ENCODE assay signal across 8 cellular contexts in the genomic region with DNA sequence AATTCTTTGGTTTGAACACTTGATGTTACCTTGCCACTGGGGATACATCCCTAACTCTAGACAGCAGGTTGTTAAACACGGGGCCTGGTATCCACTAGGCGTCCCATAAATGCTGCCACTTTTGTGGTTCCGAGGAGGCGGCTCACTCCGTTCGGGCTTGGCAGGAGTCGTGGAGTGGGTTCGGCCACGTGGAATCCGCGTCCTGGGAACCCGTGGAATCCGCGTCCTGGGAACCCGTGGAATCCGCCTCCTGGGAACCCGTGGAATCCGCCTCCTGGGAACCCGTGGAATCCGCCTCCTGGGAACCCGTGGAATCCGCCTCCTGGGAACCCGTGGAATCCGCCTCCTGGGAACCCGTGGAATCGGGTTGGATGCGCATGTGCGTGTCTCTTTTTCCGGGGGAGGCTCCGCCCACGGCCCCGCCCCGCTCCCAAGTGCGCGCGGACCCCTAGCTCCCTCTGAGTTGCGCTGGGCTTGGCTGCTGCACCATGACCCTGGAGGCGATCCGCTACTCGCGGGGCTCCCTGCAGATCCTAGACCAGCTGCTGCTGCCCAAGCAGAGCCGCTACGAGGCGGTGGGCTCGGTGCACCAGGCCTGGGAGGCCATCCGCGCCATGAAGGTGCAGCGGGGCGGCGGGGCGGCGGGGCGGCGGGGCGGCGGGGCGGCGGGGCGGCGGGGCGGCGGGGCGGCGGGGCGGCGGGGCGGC. TPM values are rescaled to one million over a fixed set of nuclear protein-coding genes. Genes with fewer than 3 reads are reported as not detected.
A peak's percentile ranks its signal among the peaks of the same experiment; 100 is the strongest.
DNase-seq lines count a peak whose midpoint lies in the region; ATAC-seq and TF ChIP-seq lines count a peak whose summit lies in the region.

A gene (plus strand): TSS at position 422 of the 707 bp plus-strand sequence. CDS start 67 bp downstream, at position 489.

- ATAC-seq in left lung (peak; percentile 90), GM18520 (IDR thresholded peaks at IDR 0.05; ENCODE audit: unreplicated experiment) (no peak)

- DNase-seq in COR-L47 (lab: John Stamatoyannopoulos, UW) (peak; percentile 47), HFF-Myc (ENCODE audit: extremely low read depth, low read depth) (no peak), NCI-H446 (lab: John Stamatoyannopoulos, UW) (peak; percentile 75 to 81), dermis blood vessel endothelial cell (peak; percentile 76), left lung (peak; percentile 76 to 92)
- peak; percentile 61 for DNase-seq in activated CD4-positive, alpha-beta T cell treated with anti-CD3 and anti-CD28 coated beads, Interleukin-2, amount 10 ng/mL, durations not matched to agents 7 days and 5 days
- DNase-seq in stimulated activated CD4-positive, alpha-beta T cell treated with anti-CD3 and anti-CD28 coated beads, Interleukin-2, amount 100 ng/mL, for 4 hours (ENCODE audit: low read depth), result peak; percentile 45

- peaks cover 4 to 24% of the 10 kb centered on the region in 2 donors for H3K4me1 ChIP-seq in left lung

- peak within 1 kb of the TSS; percentile 82 for H3K4me3 Mint-ChIP-seq in activated CD4-positive, alpha-beta T cell treated with anti-CD3 and anti-CD28 coated beads, Interleukin-2, amount 10 ng/mL, durations not matched to agents 7 days and 5 days

- intact Hi-C loops in left lung (cut with DNase I), result no loop called here

- no peaks in the 10 kb centered on the region for H3K9me3 ChIP-seq in left lung

- peak within 1 kb of the TSS in 1 of 2 donors; percentile 74 for H3K27ac ChIP-seq in left lung

- CTCF ChIA-PET in activated CD4-positive, alpha-beta T cell treated with anti-CD3 and anti-CD28 coated beads, Interleukin-2, amount 10 ng/mL, durations not matched to agents 7 days and 5 days (lab: Charles Lee), result interaction anchor here (0.7 to 2.0 kb wide), 4 partner anchors 9 to 484 kb away, joined by 3 to 7 read pairs (median 4); no protein-coding TSS in a partner anchor

- no peaks in the 10 kb centered on the region for H3K27me3 ChIP-seq in left lung

- H3K4me3 ChIP-seq in HFF-Myc (replicated peaks; ENCODE audit: low read depth, low read length) (peak within 1 kb of the TSS; percentile 74), left lung (peak within 1 kb of the TSS; percentile 60 to 72)

- no peaks in the 10 kb centered on the region for H3K9me3 Mint-ChIP-seq in activated CD4-positive, alpha-beta T cell treated with anti-CD3 and anti-CD28 coated beads, Interleukin-2, amount 10 ng/mL, durations not matched to agents 7 days and 5 days

- peaks cover 23% of the 10 kb centered on the region for H3K4me1 Mint-ChIP-seq in activated CD4-positive, alpha-beta T cell treated with anti-CD3 and anti-CD28 coated beads, Interleukin-2, amount 10 ng/mL, durations not matched to agents 7 days and 5 days

- H3K36me3 ChIP-seq in left lung, result peaks cover 0 to 54% of the 10 kb centered on the region in 2 donors

- H3K27me3 Mint-ChIP-seq in activated CD4-positive, alpha-beta T cell treated with anti-CD3 and anti-CD28 coated beads, Interleukin-2, amount 10 ng/mL, durations not matched to agents 7 days and 5 days, result no peaks in the 10 kb centered on the region

- POLR2A ChIA-PET in activated CD4-positive, alpha-beta T cell treated with anti-CD3 and anti-CD28 coated beads, Interleukin-2, amount 10 ng/mL, durations not matched to agents 7 days and 5 days (lab: Charles Lee), result interaction anchor here (0.7 kb wide), 1 partner anchor 15 kb away, joined by 5 read pairs; no protein-coding TSS in a partner anchor

- H3K36me3 Mint-ChIP-seq in activated CD4-positive, alpha-beta T cell treated with anti-CD3 and anti-CD28 coated beads, Interleukin-2, amount 10 ng/mL, durations not matched to agents 7 days and 5 days (ENCODE audit: low read depth), result peaks cover 16% of the 10 kb centered on the region

- no peak for TF ChIP-seq CTCF in HFF-Myc (IDR thresholded peaks at IDR 0.05; ENCODE audit: low read depth, low read length, missing control alignments)
- TF ChIP-seq CTCF in left lung (IDR thresholded peaks at IDR 0.05), result no peak

- H3K27ac Mint-ChIP-seq in activated CD4-positive, alpha-beta T cell treated with anti-CD3 and anti-CD28 coated beads, Interleukin-2, amount 10 ng/mL, durations not matched to agents 7 days and 5 days, result peak within 1 kb of the TSS; percentile 81

RNA-seq across cellular contexts. Expression of the gene that starts here (rescaled TPM):
- total RNA-seq in activated CD4-positive, alpha-beta T cell treated with anti-CD3 and anti-CD28 coated beads, Interleukin-2, amount 10 ng/mL, durations not matched to agents 7 days and 5 days, result 10 to 100 TPM; 46.2 to 46.6 TPM
- total RNA-seq in dermis blood vessel endothelial cell, result 51.8 and 58.0 TPM in 2 replicates
- 10 to 100 TPM; 29.0 TPM for total RNA-seq in left lung
